ENCODE assay signal across 9 cellular contexts in the genomic region with DNA sequence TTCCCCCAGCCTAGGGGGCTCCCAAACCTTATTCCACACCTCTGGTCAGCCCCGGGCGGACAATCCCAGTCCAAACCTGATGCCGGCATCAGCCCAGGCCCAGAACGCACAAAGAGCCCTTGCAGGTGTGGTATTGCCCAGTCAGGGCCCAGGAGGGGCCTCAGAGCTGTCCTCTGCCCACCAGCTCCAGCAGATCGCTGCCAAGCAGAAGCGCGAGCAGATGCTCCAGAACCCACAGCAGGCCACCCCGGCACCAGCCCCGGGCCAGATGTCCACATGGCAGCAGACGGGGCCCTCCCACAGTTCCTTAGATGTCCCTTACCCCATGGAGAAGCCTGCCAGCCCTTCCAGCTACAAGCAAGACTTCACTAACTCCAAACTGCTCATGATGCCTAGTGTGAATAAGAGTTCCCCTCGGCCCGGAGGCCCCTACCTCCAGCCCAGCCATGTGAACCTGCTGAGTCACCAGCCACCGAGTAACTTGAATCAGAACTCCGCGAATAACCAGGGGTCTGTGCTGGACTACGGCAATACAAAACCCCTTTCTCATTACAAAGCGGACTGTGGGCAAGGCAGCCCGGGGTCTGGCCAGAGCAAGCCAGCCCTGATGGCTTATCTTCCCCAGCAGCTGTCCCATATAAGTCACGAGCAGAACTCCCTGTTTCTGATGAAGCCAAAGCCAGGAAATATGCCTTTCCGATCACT. TPM values are rescaled to one million over a fixed set of nuclear protein-coding genes. Genes with fewer than 3 reads are reported as not detected.
A peak's percentile ranks its signal among the peaks of the same experiment; 100 is the strongest.
DNase-seq lines count a peak whose midpoint lies in the region; ATAC-seq, FAIRE-seq and TF ChIP-seq lines count a peak whose summit lies in the region.
"Had no signal": no experiment of that assay in that cellular context is flagged by ENCODE, and none has a peak within 500 bp of the region (broad histone marks: within the 10 kb centered on the region; RNA-seq: fewer than 3 reads in every experiment).

No MANE protein-coding gene starts in this region.

- FAIRE-seq in astrocyte (lab: Jason Lieb, UNC) (no peak), keratinocyte (lab: Jason Lieb, UNC) (no peak)
- FAIRE-seq: GM12892 had no signal

- H2AFZ ChIP-seq in astrocyte (ENCODE audit: low read depth, low read length), result no peak overlapping the region
- no peak overlapping the region for H2AFZ ChIP-seq in keratinocyte (ENCODE audit: control insufficient read depth, low read length)

- no peak for TF ChIP-seq POLR2A in stomach (IDR thresholded peaks at IDR 0.05)

- peak overlapping the region; percentile 80 for H3K4me2 ChIP-seq in astrocyte (ENCODE audit: low read length)
- no peak overlapping the region for H3K4me2 ChIP-seq in keratinocyte (ENCODE audit: control insufficient read depth, extremely low read depth, insufficient read depth, low read depth, low read length)

- H3K4me3 Mint-ChIP-seq in astrocyte (ENCODE audit: unreplicated experiment), result peak overlapping the region; percentile 76

- H3K4me1 Mint-ChIP-seq in astrocyte (ENCODE audit: low read depth, unreplicated experiment), result peaks cover 66% of the 10 kb centered on the region

- H4K20me1 ChIP-seq in astrocyte (ENCODE audit: insufficient read depth, low read length), result peaks cover 42% of the 10 kb centered on the region
- peaks cover 8% of the 10 kb centered on the region for H4K20me1 ChIP-seq in keratinocyte (ENCODE audit: control insufficient read depth, extremely low read depth, insufficient read depth, low read length)

- H3K27me3 Mint-ChIP-seq in astrocyte (ENCODE audit: low read depth, unreplicated experiment), result no peaks in the 10 kb centered on the region

- WGBS in HUES64, result 93% methylated on average over 20 of the region's 20 CpGs
- WGBS in stomach, 5 donors, result 73 to 85% (median 85%) methylated on average over 9 to 20 of the region's 20 CpGs

- H3K9ac ChIP-seq in HUES64 (ENCODE audit: low read depth, low read length) (no peak overlapping the region), astrocyte (ENCODE audit: low read length) (peak overlapping the region; percentile 63), keratinocyte (ENCODE audit: control insufficient read depth, extremely low read depth, insufficient read depth, low read length) (no peak overlapping the region)

- H3K27me3 ChIP-seq in HUES64 (ENCODE audit: insufficient read depth, low read length) (no peaks in the 10 kb centered on the region), astrocyte (ENCODE audit: insufficient read depth, low read length) (no peaks in the 10 kb centered on the region), keratinocyte (ENCODE audit: control insufficient read depth, extremely low read depth, insufficient read depth, low read length) (no peaks in the 10 kb centered on the region), stomach (no peaks in the 10 kb centered on the region)

- H3K27ac ChIP-seq in HUES64 (ENCODE audit: low read depth, low read length) (peak overlapping the region; percentile 52), astrocyte (ENCODE audit: low read depth, low read length) (peak overlapping the region; percentile 81), keratinocyte (ENCODE audit: control insufficient read depth, insufficient read depth, low read length) (peak overlapping the region; percentile 36), stomach (peak overlapping the region in 4 of 5 donors; percentile 29 to 73 (median 55))

- dilution Hi-C loops in keratinocyte (cut with MboI; ENCODE audit: extremely low pct_ligation_motif_present, low sequenced_read_pairs), result no loop called here

- H3K4me1 ChIP-seq in HUES64 (ENCODE audit: insufficient read depth, low read length), result peaks cover 25% of the 10 kb centered on the region
- H3K4me1 ChIP-seq in astrocyte (ENCODE audit: insufficient read depth, low read length), result peaks cover 60% of the 10 kb centered on the region
- peaks cover 41% of the 10 kb centered on the region for H3K4me1 ChIP-seq in keratinocyte (ENCODE audit: control insufficient read depth, extremely low read depth, insufficient read depth, low read length)
- H3K4me1 ChIP-seq in stomach, result peaks cover 41 to 80% (median 60%) of the 10 kb centered on the region in 4 donors

- H3K79me2 ChIP-seq in astrocyte (ENCODE audit: insufficient read depth, low read length), result peaks cover 64% of the 10 kb centered on the region
- peaks cover 18% of the 10 kb centered on the region for H3K79me2 ChIP-seq in keratinocyte (ENCODE audit: control insufficient read depth, insufficient read depth, low read length)

- H3K9me3 ChIP-seq in HUES64 (ENCODE audit: insufficient read depth, low read depth, low read length) (no peaks in the 10 kb centered on the region), astrocyte (ENCODE audit: insufficient read depth, low read depth, low read length) (no peaks in the 10 kb centered on the region), keratinocyte (ENCODE audit: control insufficient read depth, low read depth, low read length) (no peaks in the 10 kb centered on the region), stomach (no peaks in the 10 kb centered on the region)

- intact Hi-C loops in stomach (cut with DNase I; ENCODE audit: low total_unique reads), result no loop called here

- no peak for ATAC-seq in GM19467 (IDR thresholded peaks at IDR 0.05; ENCODE audit: unreplicated experiment)
- no peak for ATAC-seq in HG02973 (IDR thresholded peaks at IDR 0.05; ENCODE audit: unreplicated experiment)

- H3K36me3 ChIP-seq in HUES64 (ENCODE audit: insufficient read depth, low read length) (peaks cover 60% of the 10 kb centered on the region), astrocyte (ENCODE audit: insufficient read depth, low read length) (peaks cover 12% of the 10 kb centered on the region), keratinocyte (ENCODE audit: control insufficient read depth in 2 of 2, extremely low read depth in 1 of 2, insufficient read depth in 2 of 2, low read length in 2 of 2) (peaks cover 16 to 20% of the 10 kb centered on the region in 2 experiments), stomach (peaks cover 36 to 60% (median 55%) of the 10 kb centered on the region in 4 donors)

- peak; percentile 79 for DNase-seq in astrocyte (ENCODE audit: low read depth)
- DNase-seq in keratinocyte (ENCODE audit: low read depth, low spot score), result no peak
- DNase-seq in stomach, result no peak
- DNase-seq in T1000 (lab: John Stamatoyannopoulos, UW), result no peak
- DNase-seq: KG1 had no signal

- TF ChIP-seq EP300 in stomach (IDR thresholded peaks at IDR 0.05), result no peak

- TF ChIP-seq CTCF in astrocyte (IDR thresholded peaks at IDR 0.05; ENCODE audit: insufficient read depth, low read depth, low read length) (no peak), keratinocyte (optimal IDR thresholded peaks at IDR 0.05 in 1 of 3, IDR thresholded peaks at IDR 0.05 in 1 of 3, conservative IDR thresholded peaks at IDR 0.05 in 1 of 3; ENCODE audit: extremely low read depth in 1 of 3, insufficient read depth in 2 of 3, low read length in 3 of 3) (no peak), stomach (IDR thresholded peaks at IDR 0.05) (no peak)

- H3K9me3 Mint-ChIP-seq in astrocyte (ENCODE audit: unreplicated experiment), result no peaks in the 10 kb centered on the region

- peak overlapping the region; percentile 89 for H3K27ac Mint-ChIP-seq in astrocyte (ENCODE audit: unreplicated experiment)

- H3K4me3 ChIP-seq in HUES64 (ENCODE audit: low read length) (peak overlapping the region; percentile 9; the same call in 1 of the 2 replicates), astrocyte (ENCODE audit: insufficient read depth, low read depth, low read length) (peak overlapping the region; percentile 27), keratinocyte (ENCODE audit: control insufficient read depth in 2 of 3, extremely low read depth in 1 of 3, insufficient read depth in 2 of 3, low read depth in 1 of 3, low read length in 3 of 3) (no peak overlapping the region), stomach (no peak overlapping the region)

- peaks cover 6% of the 10 kb centered on the region for H3K9me1 ChIP-seq in keratinocyte (ENCODE audit: control insufficient read depth, extremely low read depth, insufficient read depth, low read length)

- H3K36me3 Mint-ChIP-seq in astrocyte (ENCODE audit: low read depth, unreplicated experiment), result peaks cover 16% of the 10 kb centered on the region

RNA-seq across cellular contexts. Expression of a gene that starts 27.6 kb away (rescaled TPM):
- polyA plus RNA-seq in HUES64 (2013, experiment 1 of 2), result not detected
- polyA plus RNA-seq in HUES64 (2013, experiment 2 of 2), result 1.3 TPM
- total RNA-seq in astrocyte, result 1.2 and 1.3 TPM in 2 replicates
- polyA plus RNA-seq in keratinocyte, result 0.30 TPM in 1 of 3 replicates, not detected in the others
- polyA plus RNA-seq in keratinocyte (2011; ENCODE audit: low read depth), result not detected
- 0.27 TPM in 1 of 2 replicates, not detected in the other for polyA plus RNA-seq in keratinocyte (2011; cell fraction: cytosol; rRNA removed)
- polyA plus RNA-seq in keratinocyte (2011; cell fraction: nucleus; rRNA removed), result not detected in 2 replicates
- polyA plus RNA-seq in keratinocyte (2012; ENCODE audit: low replicate concordance), result 0.32 and 0.61 TPM in 2 replicates
- polyA minus RNA-seq in keratinocyte, result not detected in 3 replicates
- not detected for polyA minus RNA-seq in keratinocyte (2011; cell fraction: cytosol; rRNA and poly(A)+ RNA removed)
- polyA minus RNA-seq in keratinocyte (2011; cell fraction: nucleus; rRNA and poly(A)+ RNA removed), result not detected in 2 replicates
- total RNA-seq in stomach, result 10 to 100 TPM in 2 of 5 donors, 1 to 10 TPM in 2, not detected in 1; 5.0 to 21.0 (median 13.3) TPM
- polyA plus RNA-seq in stomach, result 1 to 10 TPM; 3.3 to 8.4 (median 8.2) TPM

RNA-seq across cellular contexts. Expression of a gene that starts 33.6 kb away (rescaled TPM):
- 35.2 TPM for polyA plus RNA-seq in HUES64 (2013, experiment 1 of 2)
- polyA plus RNA-seq in HUES64 (2013, experiment 2 of 2), result 32.1 TPM
- 24.7 and 26.0 TPM in 2 replicates for total RNA-seq in astrocyte
- 3.2 to 6.0 TPM (median 4.9 TPM) in 3 replicates for polyA plus RNA-seq in keratinocyte
- 2.4 TPM for polyA plus RNA-seq in keratinocyte (2011; ENCODE audit: low read depth)
- 4.4 and 4.7 TPM in 2 replicates for polyA plus RNA-seq in keratinocyte (2011; cell fraction: cytosol; rRNA removed)
- polyA plus RNA-seq in keratinocyte (2011; cell fraction: nucleus; rRNA removed), result 13.0 and 14.7 TPM in 2 replicates
- polyA plus RNA-seq in keratinocyte (2012; ENCODE audit: low replicate concordance), result 7.6 and 10.0 TPM in 2 replicates
- polyA minus RNA-seq in keratinocyte, result 4.4 to 22.6 TPM (median 7.3 TPM) in 3 replicates
- 4.8 TPM for polyA minus RNA-seq in keratinocyte (2011; cell fraction: cytosol; rRNA and poly(A)+ RNA removed)
- polyA minus RNA-seq in keratinocyte (2011; cell fraction: nucleus; rRNA and poly(A)+ RNA removed), result 9.1 and 11.9 TPM in 2 replicates
- 10 to 100 TPM; 11.1 to 26.8 (median 16.0) TPM for total RNA-seq in stomach
- polyA plus RNA-seq in stomach, result 1 to 10 TPM; 5.8 to 7.4 (median 6.1) TPM

RNA-seq across cellular contexts. Expression of a gene that starts 40.5 kb away (rescaled TPM):
- 54.7 TPM for polyA plus RNA-seq in HUES64 (2013, experiment 1 of 2)
- polyA plus RNA-seq in HUES64 (2013, experiment 2 of 2), result 64.0 TPM
- total RNA-seq in astrocyte (179 and 193 TPM in 2 replicates), stomach (100 to 1,000 TPM; 149 to 617 (median 206) TPM)
- polyA plus RNA-seq in keratinocyte (69.8 to 173 TPM (median 89.1 TPM) in 3 replicates), stomach (100 to 1,000 TPM in 2 of 3 donors, 10 to 100 TPM in 1; 85.0 to 115 (median 101) TPM)
- 177 TPM for polyA plus RNA-seq in keratinocyte (2011; ENCODE audit: low read depth)
- polyA plus RNA-seq in keratinocyte (2011; cell fraction: cytosol; rRNA removed), result 126 and 152 TPM in 2 replicates
- polyA plus RNA-seq in keratinocyte (2011; cell fraction: nucleus; rRNA removed), result 227 and 261 TPM in 2 replicates
- 106 and 109 TPM in 2 replicates for polyA plus RNA-seq in keratinocyte (2012; ENCODE audit: low replicate concordance)
- 108 to 245 TPM (median 131 TPM) in 3 replicates for polyA minus RNA-seq in keratinocyte
- polyA minus RNA-seq in keratinocyte (2011; cell fraction: cytosol; rRNA and poly(A)+ RNA removed), result 213 TPM
- polyA minus RNA-seq in keratinocyte (2011; cell fraction: nucleus; rRNA and poly(A)+ RNA removed), result 109 and 127 TPM in 2 replicates

RNA-seq across cellular contexts. Expression of a gene that starts 54.5 kb away (rescaled TPM):
- polyA plus RNA-seq in HUES64 (2013, experiment 1 of 2), result 73.1 TPM
- 62.6 TPM for polyA plus RNA-seq in HUES64 (2013, experiment 2 of 2)
- 215 and 262 TPM in 2 replicates for total RNA-seq in astrocyte
- 75.7 to 170 TPM (median 116 TPM) in 3 replicates for polyA plus RNA-seq in keratinocyte
- polyA plus RNA-seq in keratinocyte (2011; ENCODE audit: low read depth), result 213 TPM
- polyA plus RNA-seq in keratinocyte (2011; cell fraction: cytosol; rRNA removed), result 114 and 159 TPM in 2 replicates
- polyA plus RNA-seq in keratinocyte (2011; cell fraction: nucleus; rRNA removed), result 252 and 279 TPM in 2 replicates
- 242 and 584 TPM in 2 replicates for polyA plus RNA-seq in keratinocyte (2012; ENCODE audit: low replicate concordance)
- 75.7 to 129 TPM (median 109 TPM) in 3 replicates for polyA minus RNA-seq in keratinocyte
- polyA minus RNA-seq in keratinocyte (2011; cell fraction: cytosol; rRNA and poly(A)+ RNA removed), result 346 TPM
- 576 and 665 TPM in 2 replicates for polyA minus RNA-seq in keratinocyte (2011; cell fraction: nucleus; rRNA and poly(A)+ RNA removed)
- total RNA-seq in stomach, result 100 to 1,000 TPM; 163 to 693 (median 508) TPM
- polyA plus RNA-seq in stomach, result 100 to 1,000 TPM; 166 to 251 (median 213) TPM

Comparison
In these comparisons a context has a peak if more than half of its experiments do, and no peak if none do; other contexts are left out.
1. H3K4me3 ChIP-seq: peak in HUES64 (single experiment) and astrocyte (single experiment); none in keratinocyte (0 of 3) and stomach (0 of 4).
2. Peak in every context shown above with its lines, with median percentiles within 50 percentile points of each other: H3K27ac ChIP-seq.